Comparison of ENCODE assay signal across 15 cellular contexts in genomic region chr12:47730341-47730744, GRCh38. TPM values are rescaled to one million over a fixed set of nuclear protein-coding genes. Genes with fewer than 3 reads are reported as not detected.
DNase-seq lines count a peak whose midpoint lies in the region; ATAC-seq and TF ChIP-seq lines count a peak whose summit lies in the region.
"Had no signal": no experiment of that assay in that cellular context is flagged by ENCODE, and none has a peak within 500 bp of the region (broad histone marks: within the 10 kb centered on the region; RNA-seq: fewer than 3 reads in every experiment).

No MANE protein-coding gene starts in this region.

- 60% methylated on average over 8 of the region's 8 CpGs for WGBS in suprapubic skin

- H3K36me3 ChIP-seq in suprapubic skin: no peaks in the 10 kb centered on the region
- H3K36me3 ChIP-seq: right lobe of liver had no signal

- peak overlapping the region; percentile 20 for H3K27ac ChIP-seq in suprapubic skin

- no peaks in the 10 kb centered on the region for H3K9me3 Mint-ChIP-seq in Calu3 (ENCODE audit: low read depth, unreplicated experiment)
- H3K9me3 Mint-ChIP-seq: activated CD4-positive, alpha-beta memory T cell treated with anti-CD3 and anti-CD28 coated beads for 36 hours; natural killer cell had no signal

- no peaks in the 10 kb centered on the region for H3K27me3 ChIP-seq in suprapubic skin
- H3K27me3 ChIP-seq: right lobe of liver had no signal

- H3K4me1 Mint-ChIP-seq in Calu3 (ENCODE audit: low read depth, unreplicated experiment): no peaks in the 10 kb centered on the region

- intact Hi-C loops in left ventricle myocardium superior (cut with micrococcal nuclease): no loop called here
- intact Hi-C loops in Calu3 (cut with micrococcal nuclease; ENCODE audit: unreplicated experiment): no loop called here

- H3K27ac Mint-ChIP-seq in Calu3 (ENCODE audit: unreplicated experiment): no peak overlapping the region
- H3K27ac Mint-ChIP-seq: activated CD4-positive, alpha-beta memory T cell treated with anti-CD3 and anti-CD28 coated beads for 36 hours; natural killer cell had no signal

- TF ChIP-seq EP300 in suprapubic skin (IDR thresholded peaks at IDR 0.05): no peak

- H3K4me3 Mint-ChIP-seq in Calu3 (ENCODE audit: low read depth, unreplicated experiment): no peak overlapping the region
- H3K4me3 Mint-ChIP-seq: activated CD4-positive, alpha-beta memory T cell treated with anti-CD3 and anti-CD28 coated beads for 36 hours; natural killer cell had no signal

- peaks cover 13% of the 10 kb centered on the region for H3K27me3 Mint-ChIP-seq in Calu3 (ENCODE audit: unreplicated experiment)
- H3K27me3 Mint-ChIP-seq: activated CD4-positive, alpha-beta memory T cell treated with anti-CD3 and anti-CD28 coated beads for 36 hours had no signal

- peak; percentile 14 for ATAC-seq in left ventricle myocardium superior
- ATAC-seq in GM21528 (IDR thresholded peaks at IDR 0.05; ENCODE audit: low FRiP score, unreplicated experiment): no peak
- ATAC-seq: natural killer cell had no signal

- BruUV-seq in Calu3 (replicated peaks; lab: Mats Ljungman, UMichigan): no TSS peak

- no peak for TF ChIP-seq POLR2A in suprapubic skin (IDR thresholded peaks at IDR 0.05)

- H3K36me3 Mint-ChIP-seq in Calu3 (ENCODE audit: insufficient read depth, unreplicated experiment): no peaks in the 10 kb centered on the region
- H3K36me3 Mint-ChIP-seq: activated CD4-positive, alpha-beta memory T cell treated with anti-CD3 and anti-CD28 coated beads for 36 hours; natural killer cell had no signal

- TF ChIP-seq CTCF in LNCaP clone FGC (IDR thresholded peaks at IDR 0.05; ENCODE audit: control insufficient read depth, extremely low read depth, insufficient read depth): no peak
- TF ChIP-seq CTCF in suprapubic skin (IDR thresholded peaks at IDR 0.05): no peak
- no peak for TF ChIP-seq CTCF in Calu3 (IDR thresholded peaks at IDR 0.05; ENCODE audit: unreplicated experiment)

- CTCF ChIA-PET in Calu3 (lab: Charles Lee): no interaction called here

- H3K9me3 ChIP-seq in suprapubic skin: no peaks in the 10 kb centered on the region
- H3K9me3 ChIP-seq: right lobe of liver had no signal

- H3K4me1 ChIP-seq in suprapubic skin: peaks cover 59% of the 10 kb centered on the region

- DNase-seq in LNCaP clone FGC (ENCODE audit: low read depth) (peak; percentile 77), SHP77 (lab: John Stamatoyannopoulos, UW) (peak; percentile 77 to 79), left ventricle myocardium superior (no peak), suprapubic skin (ENCODE audit: low spot score in 2 of 2) (no peak), Calu3 (no peak)
- DNase-seq in stimulated activated CD4-positive, alpha-beta T cell treated with anti-CD3 and anti-CD28 coated beads, Interleukin-12 subunit alpha, Interleukin-12 subunit beta, amount 100 ng/mL, for 4 hours: no peak
- DNase-seq: activated CD4-positive, alpha-beta memory T cell treated with anti-CD3 and anti-CD28 coated beads for 36 hours; activated effector memory CD4-positive, alpha-beta T cell treated with anti-CD3 and anti-CD28 coated beads, Interleukin-2, amount 50 U/mL, for 16 hours; natural killer cell; NCI-H187 had no signal

- H3K4me3 ChIP-seq in LNCaP clone FGC (ENCODE audit: low read depth, low read length) (no peak overlapping the region), suprapubic skin (no peak overlapping the region)
- H3K4me3 ChIP-seq: right lobe of liver had no signal

RNA-seq across cellular contexts. Expression of gene ENDOU, which starts 5.1 kb away (rescaled TPM):
- total RNA-seq in left ventricle myocardium superior (0.30 TPM), suprapubic skin (10 to 100 TPM in 3 of 4 donors, 1 to 10 TPM in 1; 3.5 to 36.1 (median 20.8) TPM), Calu3 (2022) (0.42 TPM in 1 of 2 replicates, not detected in the other)
- total RNA-seq: activated CD4-positive, alpha-beta memory T cell treated with anti-CD3 and anti-CD28 coated beads for 36 hours; astrocyte; frontal cortex; right lobe of liver; T-helper 2 cell treated with Interferon-gamma antibody and Interleukin-4, amounts not matched to agents 100 ng/mL and 5 ng/mL, for 36 hours had no signal

RNA-seq across cellular contexts. Expression of gene RPAP3, which starts 24.5 kb away (rescaled TPM):
- total RNA-seq in left ventricle myocardium superior (19.9 TPM), suprapubic skin (10 to 100 TPM; 11.7 to 25.5 (median 19.4) TPM), Calu3 (2022) (29.7 and 33.5 TPM in 2 replicates)

RNA-seq across cellular contexts. Expression of gene RAPGEF3, which starts 28.3 kb away (rescaled TPM):
- total RNA-seq in left ventricle myocardium superior (37.6 TPM), suprapubic skin (10 to 100 TPM in 3 of 4 donors, 1 to 10 TPM in 1; 9.3 to 48.9 (median 20.0) TPM), Calu3 (2022) (8.2 and 11.0 TPM in 2 replicates)

RNA-seq across cellular contexts. Expression of gene SLC48A1, which starts 42.7 kb away (rescaled TPM):
- total RNA-seq in left ventricle myocardium superior (23.7 TPM), suprapubic skin (10 to 100 TPM; 38.2 to 53.6 (median 44.7) TPM), Calu3 (2022) (17.0 and 17.2 TPM in 2 replicates)

Comparison
In these comparisons a context has a peak if more than half of its experiments do, and no peak if none do; other contexts are left out.
1. DNase-seq: peak in LNCaP clone FGC (single experiment) and SHP77 (2 of 2); none in left ventricle myocardium superior (single experiment), suprapubic skin (0 of 2), stimulated activated CD4-positive, alpha-beta T cell treated with anti-CD3 and anti-CD28 coated beads, Interleukin-12 subunit alpha, Interleukin-12 subunit beta, amount 100 ng/mL, for 4 hours (single experiment) and Calu3 (single experiment).